ENCODE assay signal across 10 cellular contexts in the genomic region with DNA sequence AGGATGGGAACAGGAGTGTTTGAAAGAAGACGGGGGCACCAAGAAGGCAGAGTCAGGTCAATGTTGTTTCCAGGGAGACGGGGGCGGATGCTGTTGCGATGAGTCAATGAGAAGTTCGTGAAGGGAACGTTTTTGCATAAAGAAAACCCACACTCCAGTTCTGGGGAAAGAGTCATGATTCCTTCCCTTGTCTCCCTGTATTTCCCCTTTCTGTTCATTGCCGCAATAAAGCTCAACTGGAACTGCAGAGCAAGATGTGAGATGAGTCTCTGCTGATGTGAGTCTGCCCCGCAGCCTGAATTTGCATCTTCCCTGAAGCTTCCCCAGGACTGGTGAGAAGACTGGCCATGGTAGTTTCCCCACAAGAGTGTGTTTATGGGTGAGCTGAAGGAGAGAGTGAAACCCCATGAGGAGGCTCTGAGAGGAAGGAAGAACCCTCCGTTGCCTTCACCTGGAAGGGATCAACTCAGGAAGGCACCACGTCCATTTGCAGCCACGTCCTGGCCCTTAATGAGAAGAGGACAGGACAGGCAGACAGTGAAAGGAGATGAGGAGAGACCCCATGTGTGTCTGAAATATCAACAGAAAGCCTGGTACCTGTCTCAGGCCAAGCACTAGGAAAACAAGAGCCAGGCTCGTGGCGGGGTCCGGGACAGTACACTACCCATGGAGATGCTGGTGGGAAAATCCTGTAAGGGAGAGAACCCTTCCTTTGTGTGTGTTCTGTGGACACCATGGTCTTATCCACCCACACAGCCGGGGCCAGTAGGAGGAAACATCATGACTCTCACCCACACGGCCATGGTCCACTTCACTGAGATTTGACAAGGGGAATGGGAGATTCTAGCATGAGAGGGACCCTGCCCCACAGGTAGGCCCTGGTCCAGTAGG. TPM values are rescaled to one million over a fixed set of nuclear protein-coding genes. Genes with fewer than 3 reads are reported as not detected.
DNase-seq lines count a peak whose midpoint lies in the region; ATAC-seq and TF ChIP-seq lines count a peak whose summit lies in the region.
"Had no signal": no experiment of that assay in that cellular context is flagged by ENCODE, and none has a peak within 500 bp of the region (broad histone marks: within the 10 kb centered on the region; RNA-seq: fewer than 3 reads in every experiment).

No MANE protein-coding gene starts in this region.

- H3K4me3 ChIP-seq in GM12875 (ENCODE audit: low read depth, low read length) (peak overlapping the region; percentile 26), esophagus muscularis mucosa (no peak overlapping the region)
- H3K4me3 ChIP-seq: SJSA1, smooth muscle cell had no signal

- no peak overlapping the region for H3K27ac ChIP-seq in esophagus muscularis mucosa (replicated peaks in 1 of 4)
- H3K27ac ChIP-seq: SJSA1 had no signal

- peaks cover 0 to 39% (median 0%) of the 10 kb centered on the region in 4 donors for H3K27me3 ChIP-seq in esophagus muscularis mucosa
- H3K27me3 ChIP-seq: SJSA1 had no signal

- TF ChIP-seq EP300 in esophagus muscularis mucosa (IDR thresholded peaks at IDR 0.05), result no peak

- no peak for TF ChIP-seq POLR2A in esophagus muscularis mucosa (IDR thresholded peaks at IDR 0.05; ENCODE audit: low read depth)

- 77% methylated on average over 16 of the region's 16 CpGs for WGBS in esophagus muscularis mucosa

- peak; percentile 68 for ATAC-seq in GM21723 (IDR thresholded peaks at IDR 0.05; ENCODE audit: unreplicated experiment)

- TF ChIP-seq CTCF in GM12875 (IDR thresholded peaks at IDR 0.05; ENCODE audit: borderline replicate concordance, insufficient read depth, low read depth, low read length) (no peak), esophagus muscularis mucosa (IDR thresholded peaks at IDR 0.05) (no peak)

- no peaks in the 10 kb centered on the region for H3K4me1 ChIP-seq in esophagus muscularis mucosa
- H3K4me1 ChIP-seq: SJSA1 had no signal

- intact Hi-C loops in esophagus muscularis mucosa (cut with DNase I), result no loop called here

- peak; percentile 88 for DNase-seq in esophagus muscularis mucosa (ENCODE audit: extremely low spot score)
- no peak for DNase-seq in NCI-H1092 (lab: John Stamatoyannopoulos, UW)
- no peak for DNase-seq in islet precursor cell
- no peak for DNase-seq in AG08396 (ENCODE audit: low spot score)
- DNase-seq: mesenchymal stem cell, substantia nigra had no signal

- peaks cover 0 to 46% (median 18%) of the 10 kb centered on the region in 4 donors for H3K9me3 ChIP-seq in esophagus muscularis mucosa
- H3K9me3 ChIP-seq: SJSA1 had no signal

- no peaks in the 10 kb centered on the region for H3K36me3 ChIP-seq in esophagus muscularis mucosa
- H3K36me3 ChIP-seq: SJSA1 had no signal

RNA-seq across cellular contexts. Expression of gene LILRA1, which starts 13.7 kb away (rescaled TPM):
- total RNA-seq in esophagus muscularis mucosa, result 1 to 10 TPM in 1 of 4 donors, under 1 TPM in 3; 0.23 to 2.0 (median 0.47) TPM
- total RNA-seq: SJSA1, smooth muscle cell had no signal

RNA-seq across cellular contexts. Expression of gene LILRB1, which starts 23.1 kb away (rescaled TPM):
- 1 to 10 TPM; 1.4 to 5.0 (median 2.7) TPM for total RNA-seq in esophagus muscularis mucosa
- total RNA-seq: SJSA1, smooth muscle cell had no signal

RNA-seq across cellular contexts. Expression of gene LILRA2, which starts 33.5 kb away (rescaled TPM):
- 1 to 10 TPM in 3 of 4 donors, under 1 TPM in 1; 0.83 to 4.6 (median 2.3) TPM for total RNA-seq in esophagus muscularis mucosa
- total RNA-seq: SJSA1, smooth muscle cell had no signal

RNA-seq across cellular contexts. Expression of gene LILRB4, which starts 55.6 kb away (rescaled TPM):
- total RNA-seq in esophagus muscularis mucosa, result 10 to 100 TPM in 1 of 4 donors, 1 to 10 TPM in 3; 4.9 to 16.2 (median 6.5) TPM
- total RNA-seq: SJSA1, smooth muscle cell had no signal
